Comparison of ENCODE assay signal across 26 cellular contexts in the genomic region with DNA sequence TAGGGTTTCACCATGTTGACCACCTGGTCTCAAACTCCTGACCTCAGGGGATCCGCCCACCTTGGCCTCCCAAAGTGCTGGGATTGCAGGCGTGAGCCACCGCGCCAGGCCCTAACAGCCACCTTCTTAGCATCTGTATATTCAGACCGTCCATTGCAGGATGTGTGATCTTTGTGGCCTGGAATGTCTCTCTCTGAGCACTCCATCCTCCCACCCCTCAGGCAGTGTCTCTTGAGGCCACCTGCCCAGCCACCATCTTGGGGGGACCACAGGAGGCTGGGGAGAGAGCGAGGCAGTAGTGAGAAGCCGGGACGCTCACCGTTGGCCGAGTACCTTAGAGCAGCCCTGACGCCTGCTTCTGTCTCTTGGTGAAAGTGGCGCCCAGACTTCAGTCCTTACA.
"Had no signal": no experiment of that assay in that cellular context is flagged by ENCODE, and none has a peak within 500 bp of the region (broad histone marks: within the 10 kb centered on the region; RNA-seq: fewer than 3 reads in every experiment).

No MANE protein-coding gene starts in this region.

- ATAC-seq: activated CD4-positive, CD25-positive, alpha-beta regulatory T cell treated with anti-CD3 and anti-CD28 coated beads, Interleukin-2, amount 50 U/mL, for 24 hours; activated CD8-positive, alpha-beta T cell treated with anti-CD3 and anti-CD28 coated beads, Interleukin-2, amount 10 ng/mL, durations not matched to agents 7 days and 5 days; Panc1 had no signal

- H3K4me3 ChIP-seq: cardiac muscle cell, MG63 had no signal

- H3K27ac ChIP-seq: cardiac muscle cell, WERI-Rb-1 had no signal

- H3K4me3 Mint-ChIP-seq: activated CD8-positive, alpha-beta T cell treated with anti-CD3 and anti-CD28 coated beads, Interleukin-2, amount 10 ng/mL, durations not matched to agents 7 days and 5 days; activated naive CD8-positive, alpha-beta T cell treated with anti-CD3 and anti-CD28 coated beads for 36 hours had no signal

- H3K27me3 Mint-ChIP-seq: activated naive CD8-positive, alpha-beta T cell treated with anti-CD3 and anti-CD28 coated beads for 36 hours had no signal

- DNase-seq: activated CD4-positive, alpha-beta T cell treated with anti-CD3 and anti-CD28 coated beads for 4 hours; activated CD8-positive, alpha-beta memory T cell treated with anti-CD3 and anti-CD28 coated beads, Interleukin-2, amount 50 U/mL, for 48 hours; activated CD8-positive, alpha-beta T cell treated with anti-CD3 and anti-CD28 coated beads, Interleukin-2, amount 10 ng/mL, durations not matched to agents 7 days and 5 days; activated effector memory CD4-positive, alpha-beta T cell treated with anti-CD3 and anti-CD28 coated beads, Interleukin-2, amount 50 U/mL, for 16 hours; activated naive CD4-positive, alpha-beta T cell treated with Interleukin-2 at 50 U/mL for 16 hours; activated naive CD8-positive, alpha-beta T cell treated with anti-CD3 and anti-CD28 coated beads for 36 hours; activated T-cell treated with anti-CD3 and anti-CD28 coated beads, Interleukin-2, amount 50 U/mL, for 1 hour; brain microvascular endothelial cell; cerebellar nuclear complex; MG63; NCI-H1105 treated with DMSO at 0.1 percent for 48 hours; NCI-H1436 treated with DMSO at 0.1 percent for 48 hours; NCI-H187; NCI-H2081; NCI-H510A treated with DMSO at 0.1 percent for 48 hours; NCI-H69; NK-92 treated with Interleukin-12 subunit alpha and Interleukin-12 subunit beta, amount 100 ng/mL, for 24 hours; OCI-M1; RPMI8226; SHP77 treated with DMSO at 0.1 percent for 48 hours; T-helper 2 cell; T1000; WERI-Rb-1 had no signal

- H3K9me3 ChIP-seq: MG63 had no signal

- H3K36me3 ChIP-seq: cardiac muscle cell, WERI-Rb-1 had no signal

- H3K27me3 ChIP-seq: brain microvascular endothelial cell, cardiac muscle cell, MG63 had no signal
